Comparison of ENCODE assay signal across 14 cellular contexts in the genomic region with DNA sequence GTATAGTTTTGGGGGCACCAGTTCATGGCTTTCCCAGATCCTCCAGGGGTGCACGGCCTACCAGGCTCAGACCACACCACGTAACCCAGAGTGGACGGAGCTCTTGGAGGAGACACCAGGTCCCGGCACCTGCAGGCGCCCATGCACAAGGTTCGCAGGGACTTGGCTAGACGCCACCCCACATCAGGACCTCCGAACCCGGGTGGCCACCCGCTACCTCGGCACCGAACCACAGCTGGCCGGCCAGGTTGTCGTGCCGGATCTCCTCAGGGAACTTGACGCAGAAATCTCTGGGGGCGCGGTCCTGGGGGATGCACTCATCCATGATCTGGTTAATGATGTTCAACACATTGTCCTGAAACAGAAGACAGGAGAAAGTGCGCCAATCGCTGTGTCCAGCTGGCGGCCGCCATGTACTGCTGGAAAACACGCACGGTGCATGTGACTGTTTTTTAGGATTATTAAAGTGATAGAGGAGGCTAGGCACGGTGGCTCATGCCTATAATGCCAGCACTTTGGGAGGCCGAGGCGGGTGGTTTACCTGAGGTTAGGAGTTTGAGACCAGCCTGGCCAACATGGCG.
DNase-seq lines count a peak whose midpoint lies in the region; ATAC-seq and TF ChIP-seq lines count a peak whose summit lies in the region.
"Had no signal": no experiment of that assay in that cellular context is flagged by ENCODE, and none has a peak within 500 bp of the region (broad histone marks: within the 10 kb centered on the region; RNA-seq: fewer than 3 reads in every experiment).

No MANE protein-coding gene starts in this region.

- H3K9me3 Mint-ChIP-seq in endothelial cell (ENCODE audit: unreplicated experiment) = no peaks in the 10 kb centered on the region
- H3K9me3 Mint-ChIP-seq in osteocyte (ENCODE audit: unreplicated experiment) = peaks cover 8% of the 10 kb centered on the region
- H3K9me3 Mint-ChIP-seq: neural crest cell had no signal

- H3K36me3 Mint-ChIP-seq in endothelial cell (ENCODE audit: low read depth, unreplicated experiment) = peaks cover 4% of the 10 kb centered on the region
- peaks cover 2% of the 10 kb centered on the region for H3K36me3 Mint-ChIP-seq in osteocyte (ENCODE audit: unreplicated experiment)

- H3K4me3 Mint-ChIP-seq in endothelial cell (ENCODE audit: unreplicated experiment) (no peak overlapping the region), osteocyte (ENCODE audit: unreplicated experiment) (no peak overlapping the region)
- H3K4me3 Mint-ChIP-seq: activated CD4-positive, alpha-beta T cell treated with anti-CD3 and anti-CD28 coated beads for 36 hours; neural crest cell had no signal

- DNase-seq in cardiac septum (ENCODE audit: low spot score) (peak; percentile 57), left cardiac atrium (no peak), endothelial cell (ENCODE audit: low spot score) (peak; percentile 2), osteocyte (ENCODE audit: extremely low spot score, unreplicated experiment) (peak; percentile 80), D341Med (ENCODE audit: low spot score) (no peak)
- DNase-seq: activated CD4-positive, alpha-beta T cell treated with anti-CD3 and anti-CD28 coated beads for 36 hours; amniotic stem cell; COR-L47; IMR-90; NCI-H2081; stimulated activated naive CD4-positive, alpha-beta T cell treated with Interleukin-2 at 50 U/mL for 16 hours had no signal

- H3K4me1 Mint-ChIP-seq in endothelial cell (ENCODE audit: unreplicated experiment) (peaks cover under 1% of the 10 kb centered on the region), osteocyte (ENCODE audit: unreplicated experiment) (no peaks in the 10 kb centered on the region)
- H3K4me1 Mint-ChIP-seq: activated CD4-positive, alpha-beta T cell treated with anti-CD3 and anti-CD28 coated beads for 36 hours; neural crest cell had no signal

- TF ChIP-seq CTCF in endothelial cell (IDR thresholded peaks at IDR 0.05; ENCODE audit: unreplicated experiment) (no peak), osteocyte (IDR thresholded peaks at IDR 0.05) (no peak)

- no peak overlapping the region for H3K27ac Mint-ChIP-seq in endothelial cell (ENCODE audit: unreplicated experiment)
- no peak overlapping the region for H3K27ac Mint-ChIP-seq in osteocyte (ENCODE audit: unreplicated experiment)
- H3K27ac Mint-ChIP-seq: activated CD4-positive, alpha-beta T cell treated with anti-CD3 and anti-CD28 coated beads for 36 hours had no signal

- intact Hi-C loops in cardiac septum (cut with DNase I) (no loop called here), left cardiac atrium (cut with DNase I) (no loop called here)

- ATAC-seq in left cardiac atrium = no peak
- no peak for ATAC-seq in GM18861 (IDR thresholded peaks at IDR 0.05; ENCODE audit: unreplicated experiment)
- ATAC-seq in GM19351 (IDR thresholded peaks at IDR 0.05; ENCODE audit: unreplicated experiment) = no peak
- ATAC-seq: activated CD4-positive, alpha-beta T cell treated with anti-CD3 and anti-CD28 coated beads for 36 hours had no signal

- no peaks in the 10 kb centered on the region for H3K27me3 Mint-ChIP-seq in endothelial cell (ENCODE audit: unreplicated experiment)
- peaks cover 19% of the 10 kb centered on the region for H3K27me3 Mint-ChIP-seq in osteocyte (ENCODE audit: unreplicated experiment)
- H3K27me3 Mint-ChIP-seq: activated CD4-positive, alpha-beta T cell treated with anti-CD3 and anti-CD28 coated beads for 36 hours had no signal

Comparison
In these comparisons a context has a peak if more than half of its experiments do, and no peak if none do; other contexts are left out.
1. DNase-seq: peak in cardiac septum (single experiment), endothelial cell (single experiment) and osteocyte (single experiment); none in left cardiac atrium (single experiment) and D341Med (single experiment).